35 cellular contexts compared by ENCODE assay signal in the genomic region with DNA sequence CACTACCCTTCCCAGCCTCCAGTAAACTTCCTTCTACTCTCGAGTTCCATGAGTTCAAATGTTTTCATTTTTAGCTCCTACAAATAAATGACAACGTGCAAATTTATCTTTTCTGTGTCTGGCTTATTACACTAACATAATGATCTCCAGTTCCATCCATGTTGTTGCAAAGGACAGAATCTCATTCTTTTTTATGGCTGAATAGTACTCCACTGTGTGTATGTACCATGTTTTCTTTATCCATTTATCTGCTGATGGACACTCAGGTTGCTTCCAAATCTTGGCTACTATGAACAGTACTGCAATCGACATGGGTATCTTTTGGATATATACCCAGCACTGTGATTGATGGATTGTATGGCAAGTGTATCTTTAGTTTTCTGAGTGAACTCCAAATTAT.
"Had no signal": no experiment of that assay in that cellular context is flagged by ENCODE, and none has a peak within 500 bp of the region (broad histone marks: within the 10 kb centered on the region; RNA-seq: fewer than 3 reads in every experiment).

No MANE protein-coding gene starts in this region.

- H3K4me3 Mint-ChIP-seq: activated CD4-positive, alpha-beta memory T cell treated with anti-CD3 and anti-CD28 coated beads, Interleukin-2, amount 10 ng/mL, durations not matched to agents 7 days and 5 days; activated CD4-positive, alpha-beta T cell treated with anti-CD3 and anti-CD28 coated beads for 36 hours; activated CD4-positive, alpha-beta T cell treated with anti-CD3 and anti-CD28 coated beads, Interleukin-2, amount 10 ng/mL, durations not matched to agents 7 days and 5 days; activated naive CD8-positive, alpha-beta T cell; activated T-cell treated with anti-CD3 and anti-CD28 coated beads, Interleukin-2, amount 50 U/mL, for 24 hours; activated T-cell treated with anti-CD3 and anti-CD28 coated beads, Interleukin-2, amount 50 U/mL, for 72 hours; central memory CD8-positive, alpha-beta T cell; effector memory CD8-positive, alpha-beta T cell; T-helper 17 cell; T-helper 2 cell treated with Interferon-gamma antibody and Interleukin-4, amounts not matched to agents 5 μg/mL and 100 μg/mL, for 36 hours had no signal

- H3K27me3 ChIP-seq: brain microvascular endothelial cell, esophagus muscularis mucosa, foreskin keratinocyte, gastrocnemius medialis, heart left ventricle had no signal

- H3K4me1 ChIP-seq: esophagus muscularis mucosa, foreskin keratinocyte, gastrocnemius medialis had no signal

- FAIRE-seq: astrocyte, bronchial epithelial cell had no signal

- H3K27me3 Mint-ChIP-seq: activated CD4-positive, alpha-beta memory T cell treated with anti-CD3 and anti-CD28 coated beads, Interleukin-2, amount 10 ng/mL, durations not matched to agents 7 days and 5 days; activated CD4-positive, alpha-beta T cell treated with anti-CD3 and anti-CD28 coated beads for 36 hours; activated CD4-positive, alpha-beta T cell treated with anti-CD3 and anti-CD28 coated beads, Interleukin-2, amount 10 ng/mL, durations not matched to agents 7 days and 5 days; activated naive CD8-positive, alpha-beta T cell; activated T-cell treated with anti-CD3 and anti-CD28 coated beads, Interleukin-2, amount 50 U/mL, for 24 hours; central memory CD8-positive, alpha-beta T cell; effector memory CD8-positive, alpha-beta T cell; T-helper 17 cell had no signal

- H3K27ac ChIP-seq: brain microvascular endothelial cell, coronary artery, esophagus muscularis mucosa, foreskin keratinocyte, gastrocnemius medialis, heart left ventricle, WERI-Rb-1 had no signal

- H3K4me3 ChIP-seq: coronary artery, esophagus muscularis mucosa, gastrocnemius medialis, heart left ventricle had no signal

- H3K27ac Mint-ChIP-seq: activated CD4-positive, alpha-beta memory T cell treated with anti-CD3 and anti-CD28 coated beads, Interleukin-2, amount 10 ng/mL, durations not matched to agents 7 days and 5 days; activated CD4-positive, alpha-beta T cell treated with anti-CD3 and anti-CD28 coated beads for 36 hours; activated CD4-positive, alpha-beta T cell treated with anti-CD3 and anti-CD28 coated beads, Interleukin-2, amount 10 ng/mL, durations not matched to agents 7 days and 5 days; activated naive CD8-positive, alpha-beta T cell; activated T-cell treated with anti-CD3 and anti-CD28 coated beads, Interleukin-2, amount 50 U/mL, for 24 hours; activated T-cell treated with anti-CD3 and anti-CD28 coated beads, Interleukin-2, amount 50 U/mL, for 72 hours; T-helper 17 cell; T-helper 2 cell treated with Interferon-gamma antibody and Interleukin-4, amounts not matched to agents 5 μg/mL and 100 μg/mL, for 36 hours had no signal

- H3K4me1 Mint-ChIP-seq: activated CD4-positive, alpha-beta memory T cell treated with anti-CD3 and anti-CD28 coated beads, Interleukin-2, amount 10 ng/mL, durations not matched to agents 7 days and 5 days; activated CD4-positive, alpha-beta T cell treated with anti-CD3 and anti-CD28 coated beads, Interleukin-2, amount 10 ng/mL, durations not matched to agents 7 days and 5 days had no signal

- ATAC-seq: activated CD4-positive, alpha-beta T cell treated with anti-CD3 and anti-CD28 coated beads for 36 hours; activated T-cell treated with anti-CD3 and anti-CD28 coated beads, Interleukin-2, amount 50 U/mL, for 72 hours; effector memory CD8-positive, alpha-beta T cell; foreskin keratinocyte; gastrocnemius medialis; heart left ventricle; T-helper 17 cell had no signal

- H3K9me3 Mint-ChIP-seq: central memory CD8-positive, alpha-beta T cell had no signal

- DNase-seq: activated CD4-positive, alpha-beta memory T cell treated with anti-CD3 and anti-CD28 coated beads, Interleukin-2, amount 10 ng/mL, durations not matched to agents 7 days and 5 days; activated CD4-positive, alpha-beta T cell treated with anti-CD3 and anti-CD28 coated beads for 36 hours; activated CD4-positive, alpha-beta T cell treated with anti-CD3 and anti-CD28 coated beads, Interleukin-2, amount 10 ng/mL, durations not matched to agents 7 days and 5 days; activated CD4-positive, alpha-beta T cell treated with anti-CD3 and anti-CD28 coated beads, Interleukin-2, amount 50 U/mL, for 4 hours; activated CD4-positive, CD25-positive, alpha-beta regulatory T cell; activated CD4-positive, CD25-positive, alpha-beta regulatory T cell treated with anti-CD3 and anti-CD28 coated beads, Interleukin-2, amount 50 U/mL, for 72 hours; activated CD8-positive, alpha-beta memory T cell treated with anti-CD3 and anti-CD28 coated beads, Interleukin-2, amount 50 U/mL, for 48 hours; activated effector memory CD4-positive, alpha-beta T cell treated with Interleukin-2 at 50 U/mL for 16 hours; activated gamma-delta T cell treated with Interleukin-2 at 50 U/mL for 16 hours; activated naive CD4-positive, alpha-beta T cell treated with anti-CD3 and anti-CD28 coated beads, Interleukin-2, amount 50 U/mL, for 16 hours; activated naive CD4-positive, alpha-beta T cell treated with Interleukin-2 at 50 U/mL for 16 hours; activated T-cell treated with anti-CD3 and anti-CD28 coated beads for 4 hours; activated T-cell treated with anti-CD3 and anti-CD28 coated beads, Interleukin-2, amount 50 U/mL, for 24 hours; activated T-cell treated with anti-CD3 and anti-CD28 coated beads, Interleukin-2, amount 50 U/mL, for 72 hours; amniotic stem cell; anterior cingulate cortex; brain microvascular endothelial cell; dermis blood vessel endothelial cell; effector CD4-positive, alpha-beta T cell; effector memory CD8-positive, alpha-beta T cell; erythroblast; foreskin keratinocyte; gastrocnemius medialis; glutamatergic neuron; heart left ventricle; T-helper 17 cell; T1000; WERI-Rb-1 had no signal
